8 cellular contexts compared by ENCODE assay signal in genomic region chr5:36944607-36945225, GRCh38.
DNase-seq lines count a peak whose midpoint lies in the region; ATAC-seq and TF ChIP-seq lines count a peak whose summit lies in the region.

No MANE protein-coding gene starts in this region.

- no peaks in the 10 kb centered on the region for H3K9me2 ChIP-seq in HCT116 (ENCODE audit: insufficient read depth)

- TF ChIP-seq RAD21 in HCT116 (IDR thresholded peaks at IDR 0.05; ENCODE audit: low read depth), result peak; percentile 26; the same call in 1 of the 2 replicates

- H3K27me3 Mint-ChIP-seq in CD4-positive, CD25-positive, alpha-beta regulatory T cell, result no peaks in the 10 kb centered on the region

- no peak for ATAC-seq in CD4-positive, CD25-positive, alpha-beta regulatory T cell (ENCODE audit: low read depth in 2 of 2)
- ATAC-seq in HCT116 (no peak), HG03520 (IDR thresholded peaks at IDR 0.05; ENCODE audit: unreplicated experiment) (no peak), sciatic nerve (no peak)

- H2AFZ ChIP-seq in HCT116 (ENCODE audit: low read depth, low read length, poor library complexity, severe bottlenecking) (no peak overlapping the region), parathyroid adenoma (no peak overlapping the region)

- H3K9me3 ChIP-seq in CD4-positive, CD25-positive, alpha-beta regulatory T cell (ENCODE audit: control insufficient read depth in 2 of 2, low read length in 2 of 2), result no peaks in the 10 kb centered on the region
- no peaks in the 10 kb centered on the region for H3K9me3 ChIP-seq in HCT116 (ENCODE audit: control insufficient read depth in 1 of 2, insufficient read depth in 1 of 2, low read depth in 1 of 2, low read length in 2 of 2)
- H3K9me3 ChIP-seq in NT2/D1 (ENCODE audit: insufficient read depth, low read length), result no peaks in the 10 kb centered on the region
- H3K9me3 ChIP-seq in parathyroid adenoma (ENCODE audit: control insufficient read depth, low read length), result no peaks in the 10 kb centered on the region

- no peak overlapping the region for H3K9ac ChIP-seq in HCT116 (ENCODE audit: low read length)
- no peak overlapping the region for H3K9ac ChIP-seq in NT2/D1 (ENCODE audit: insufficient read length, low read depth)
- H3K9ac ChIP-seq in parathyroid adenoma, result no peak overlapping the region

- no peak overlapping the region for H3K27ac ChIP-seq in CD4-positive, CD25-positive, alpha-beta regulatory T cell (ENCODE audit: insufficient read depth, low read length, poor library complexity, severe bottlenecking)
- H3K27ac ChIP-seq in HCT116 (ENCODE audit: low read depth, low read length) (no peak overlapping the region), parathyroid adenoma (no peak overlapping the region)

- no peaks in the 10 kb centered on the region for H3K36me3 Mint-ChIP-seq in CD4-positive, CD25-positive, alpha-beta regulatory T cell

- H3K4me2 ChIP-seq in HCT116 (ENCODE audit: low read length) (no peak overlapping the region), parathyroid adenoma (ENCODE audit: low read length) (no peak overlapping the region)

- TF ChIP-seq CTCF in HCT116 (IDR thresholded peaks at IDR 0.05 in 2 of 3, conservative IDR thresholded peaks at IDR 0.05 in 1 of 3; ENCODE audit: borderline replicate concordance in 1 of 3, insufficient read depth in 1 of 3, low read depth in 2 of 3, low read length in 2 of 3) (peak; percentile 15 to 68 (median 36); a peak in 4 of 6 replicates), epithelial cell of proximal tubule (conservative IDR thresholded peaks at IDR 0.05; ENCODE audit: low read depth, low read length) (peak; percentile 42), parathyroid adenoma (IDR thresholded peaks at IDR 0.05) (peak; percentile 61)

- peaks cover 78% of the 10 kb centered on the region for H3K79me2 ChIP-seq in HCT116 (ENCODE audit: insufficient read depth, low read length)
- peaks cover 32% of the 10 kb centered on the region for H3K79me2 ChIP-seq in parathyroid adenoma

- H4K20me1 ChIP-seq in HCT116 (ENCODE audit: insufficient read depth), result peaks cover 21% of the 10 kb centered on the region; the same call in 1 of the 2 replicates

- peaks cover 2% of the 10 kb centered on the region for H3K36me3 ChIP-seq in CD4-positive, CD25-positive, alpha-beta regulatory T cell (ENCODE audit: control insufficient read depth, insufficient read depth, low read length)
- H3K36me3 ChIP-seq in HCT116 (ENCODE audit: control insufficient read depth in 1 of 2, insufficient read depth in 2 of 2, low read length in 2 of 2) (no peaks in the 10 kb centered on the region), NT2/D1 (ENCODE audit: insufficient read depth, insufficient read length, low read length) (no peaks in the 10 kb centered on the region), parathyroid adenoma (ENCODE audit: control insufficient read depth, insufficient read depth, low read length) (no peaks in the 10 kb centered on the region)

- intact Hi-C loops in HCT116 (cut with micrococcal nuclease), result loop anchor here (5.0 kb wide), 2 partner anchors 67 to 202 kb away; partner anchors contain the start of gene NIPBL
- intact Hi-C loops in sciatic nerve (cut with DNase I), result no loop called here

- H3K4me1 ChIP-seq in CD4-positive, CD25-positive, alpha-beta regulatory T cell (ENCODE audit: control insufficient read depth, insufficient read depth, low read length, poor library complexity, severe bottlenecking), result peaks cover 10% of the 10 kb centered on the region
- H3K4me1 ChIP-seq in HCT116 (ENCODE audit: control insufficient read depth in 1 of 2, insufficient read depth in 2 of 2, low read length in 2 of 2), result peaks cover under 1 to 3% of the 10 kb centered on the region in 2 experiments; a peak in 3 of 4 replicates
- no peaks in the 10 kb centered on the region for H3K4me1 ChIP-seq in NT2/D1 (ENCODE audit: insufficient read depth, insufficient read length)
- H3K4me1 ChIP-seq in parathyroid adenoma, result peaks cover 7% of the 10 kb centered on the region

- TF ChIP-seq POLR2A in HCT116 (IDR thresholded peaks at IDR 0.05; ENCODE audit: borderline replicate concordance, extremely low read depth, insufficient read depth, insufficient read length), result no peak

- H3K27me3 ChIP-seq in CD4-positive, CD25-positive, alpha-beta regulatory T cell (ENCODE audit: control insufficient read depth, insufficient read depth, low read length), result no peaks in the 10 kb centered on the region
- no peaks in the 10 kb centered on the region for H3K27me3 ChIP-seq in HCT116 (ENCODE audit: insufficient read depth, low read length)
- no peaks in the 10 kb centered on the region for H3K27me3 ChIP-seq in NT2/D1 (ENCODE audit: insufficient read depth, insufficient read length)
- no peaks in the 10 kb centered on the region for H3K27me3 ChIP-seq in parathyroid adenoma (ENCODE audit: control insufficient read depth, insufficient read depth, low read length)

- H3K4me1 Mint-ChIP-seq in CD4-positive, CD25-positive, alpha-beta regulatory T cell, result peaks cover 47 to 65% (median 51%) of the 10 kb centered on the region in 4 donors

- peak overlapping the region in 1 of 4 donors; percentile 43 for H3K4me3 Mint-ChIP-seq in CD4-positive, CD25-positive, alpha-beta regulatory T cell

- H3K27ac Mint-ChIP-seq in CD4-positive, CD25-positive, alpha-beta regulatory T cell, result no peak overlapping the region

- RAD21 ChIA-PET in HCT116 (lab: Charles Lee; ENCODE audit: low non-redundant PET in 1 of 2, low total read pairs in 2 of 2, uncharacterized antibody in 2 of 2, unreplicated experiment in 2 of 2), result no interaction called here

- POLR2A ChIA-PET in HCT116 (lab: Charles Lee), result no interaction called here

- DNase-seq in CD4-positive, CD25-positive, alpha-beta regulatory T cell, result peak in 2 of 3 donors; percentile 52 to 82
- DNase-seq in HCT116 (ENCODE audit: low read depth, low spot score) (peak; percentile 51), NT2/D1 (ENCODE audit: low read depth, low spot score) (peak; percentile 16), epithelial cell of proximal tubule (ENCODE audit: low read depth) (no peak), sciatic nerve (ENCODE audit: low spot score) (no peak), NCI-H128 (lab: John Stamatoyannopoulos, UW; ENCODE audit: unreplicated experiment) (no peak)

- H3K4me3 ChIP-seq in CD4-positive, CD25-positive, alpha-beta regulatory T cell (ENCODE audit: low read depth, low read length), result no peak overlapping the region
- H3K4me3 ChIP-seq in HCT116 (replicated peaks in 1 of 2; ENCODE audit: low read depth in 1 of 2, low read length in 2 of 2), result no peak overlapping the region
- no peak overlapping the region for H3K4me3 ChIP-seq in NT2/D1 (ENCODE audit: insufficient read length, low read depth)
- no peak overlapping the region for H3K4me3 ChIP-seq in epithelial cell of proximal tubule (ENCODE audit: low read depth, low read length)
- H3K4me3 ChIP-seq in parathyroid adenoma (ENCODE audit: low read depth, low read length), result no peak overlapping the region

- BruUV-seq in HCT116 (replicated peaks; lab: Mats Ljungman, UMichigan), result no TSS peak

- CTCF ChIA-PET in HCT116 (lab: Charles Lee), result interaction anchor here (0.6 to 1.1 kb wide), 10 partner anchors 11 to 210 kb away, joined by 3 to 7 read pairs (median 4); no protein-coding TSS in a partner anchor

- no peaks in the 10 kb centered on the region for H3K9me3 Mint-ChIP-seq in CD4-positive, CD25-positive, alpha-beta regulatory T cell

TF ChIP-seq in HCT116, 20 proteins besides CTCF, POLR2A, EP300 and RAD21:
- no peak for TF ChIP-seq CEBPB (IDR thresholded peaks at IDR 0.05; ENCODE audit: low read depth)
- no peak for TF ChIP-seq EGR1 (IDR thresholded peaks at IDR 0.05; ENCODE audit: low read depth)
- no peak for TF ChIP-seq ELF1 (IDR thresholded peaks at IDR 0.05; ENCODE audit: borderline replicate concordance, low read depth)

Comparison
In these comparisons a context has a peak if more than half of its experiments do, and no peak if none do; other contexts are left out.
1. DNase-seq: peak in CD4-positive, CD25-positive, alpha-beta regulatory T cell (2 of 3), HCT116 (single experiment) and NT2/D1 (single experiment); none in epithelial cell of proximal tubule (single experiment), sciatic nerve (single experiment) and NCI-H128 (single experiment).
2. Peak in every context shown above with its lines, with median percentiles within 50 percentile points of each other: CTCF ChIP-seq.